ENCODE assay signal across 1 cellular context in genomic region chr1:84573967-84574842, GRCh38.
TF ChIP-seq lines count a peak whose summit lies in the region.

Gene CTBS (minus strand): TSS chr1:84574440. CDS start chr1:84574415, 25 bp downstream.

TF ChIP-seq in HepG2, 621 proteins besides CTCF, POLR2A, EP300 and RAD21 (continued from another document and continues in another):
- TF ChIP-seq ZNF280B (CRISPR knock-in tag; IDR thresholded peaks at IDR 0.05; ENCODE audit: borderline replicate concordance) (peak; percentile 54; the same call in 1 of the 2 replicates), NFATC3 (CRISPR knock-in tag; IDR thresholded peaks at IDR 0.05) (peak; percentile 31; the same call in 1 of the 2 replicates), NR2F1 (CRISPR knock-in tag; IDR thresholded peaks at IDR 0.05) (no peak), JUN (CRISPR knock-in tag; IDR thresholded peaks at IDR 0.05) (no peak), SP4 (CRISPR knock-in tag; IDR thresholded peaks at IDR 0.05) (peak; percentile 77; the same call in 1 of the 2 replicates), STAT5B (CRISPR knock-in tag; IDR thresholded peaks at IDR 0.05) (no peak), IRF1 (CRISPR knock-in tag; IDR thresholded peaks at IDR 0.05; ENCODE audit: low read depth) (0 out of 2 replicates have a peak, but pooled peaks have one; percentile 42), ZNF577 (CRISPR knock-in tag; IDR thresholded peaks at IDR 0.05; ENCODE audit: borderline replicate concordance, low read depth) (no peak), CREB1 (IDR thresholded peaks at IDR 0.05) (no peak), CREB1 (CRISPR knock-in tag; IDR thresholded peaks at IDR 0.05) (no peak), FOXP1 (IDR thresholded peaks at IDR 0.05) (no peak), FOXP1 (CRISPR knock-in tag; IDR thresholded peaks at IDR 0.05) (peak; percentile 25; the same call in 1 of the 2 replicates), SSRP1 (CRISPR knock-in tag; IDR thresholded peaks at IDR 0.05) (no peak), MATR3 (CRISPR knock-in tag; IDR thresholded peaks at IDR 0.05) (no peak), ZNF784 (CRISPR knock-in tag; IDR thresholded peaks at IDR 0.05; ENCODE audit: borderline replicate concordance) (peak; percentile 79; the same call in 1 of the 2 replicates), KDM5A (IDR thresholded peaks at IDR 0.05; ENCODE audit: borderline replicate concordance, low read length) (no peak), HMGA1 (CRISPR knock-in tag; conservative IDR thresholded peaks at IDR 0.05) (no peak), ZFP36L1 (CRISPR knock-in tag; IDR thresholded peaks at IDR 0.05) (peak; percentile 66; the same call in 1 of the 2 replicates), ELF1 (CRISPR knock-in tag; IDR thresholded peaks at IDR 0.05) (0 out of 2 replicates have a peak, but pooled peaks have one; percentile 21), HNF1B (CRISPR knock-in tag; IDR thresholded peaks at IDR 0.05) (0 out of 2 replicates have a peak, but pooled peaks have one; percentile 35), HOXA3 (CRISPR knock-in tag; IDR thresholded peaks at IDR 0.05) (peak; percentile 27; the same call in 1 of the 2 replicates), ZNF451 (CRISPR knock-in tag; IDR thresholded peaks at IDR 0.05) (peak; percentile 83; the same call in 1 of the 2 replicates), ZNF749 (CRISPR knock-in tag; IDR thresholded peaks at IDR 0.05; ENCODE audit: borderline replicate concordance) (0 out of 2 replicates have a peak, but pooled peaks have one; percentile 67), ZFYVE20 (CRISPR knock-in tag; IDR thresholded peaks at IDR 0.05; ENCODE audit: borderline replicate concordance, low read depth) (peak; percentile 84; the same call in 1 of the 2 replicates), ZBTB38 (CRISPR knock-in tag; IDR thresholded peaks at IDR 0.05) (peak; percentile 62), ZNF430 (CRISPR knock-in tag; IDR thresholded peaks at IDR 0.05) (peak; percentile 82; the same call in 1 of the 2 replicates), BORCS8-MEF2B (CRISPR knock-in tag; IDR thresholded peaks at IDR 0.05) (no peak), FOXO4 (CRISPR knock-in tag; conservative IDR thresholded peaks at IDR 0.05) (no peak), ZNF891 (CRISPR knock-in tag; IDR thresholded peaks at IDR 0.05) (peak; percentile 85; the same call in 1 of the 2 replicates), KIAA2018 (CRISPR knock-in tag; IDR thresholded peaks at IDR 0.05; ENCODE audit: borderline replicate concordance) (no peak), ZNF563 (CRISPR knock-in tag; IDR thresholded peaks at IDR 0.05) (peak; percentile 84), TEAD3 (CRISPR knock-in tag; optimal IDR thresholded peaks at IDR 0.05; ENCODE audit: borderline replicate concordance) (peak; percentile 18), NR2C2 (CRISPR knock-in tag; IDR thresholded peaks at IDR 0.05; ENCODE audit: borderline replicate concordance) (peak; percentile 56; the same call in 1 of the 2 replicates), ZNF124 (CRISPR knock-in tag; IDR thresholded peaks at IDR 0.05) (no peak), GABPA (IDR thresholded peaks at IDR 0.05; ENCODE audit: low read depth, low read length) (no peak), GABPA (CRISPR knock-in tag; IDR thresholded peaks at IDR 0.05; ENCODE audit: low read depth) (peak; percentile 37; the same call in 1 of the 2 replicates), ZNF441 (CRISPR knock-in tag; IDR thresholded peaks at IDR 0.05; ENCODE audit: borderline replicate concordance) (peak; percentile 97), GABPB1 (CRISPR knock-in tag; IDR thresholded peaks at IDR 0.05) (peak; percentile 85; the same call in 1 of the 2 replicates), SIN3B (IDR thresholded peaks at IDR 0.05; ENCODE audit: low read length) (no peak), ZNF205 (CRISPR knock-in tag; IDR thresholded peaks at IDR 0.05) (0 out of 2 replicates have a peak, but pooled peaks have one; percentile 30), PBX3 (CRISPR knock-in tag; IDR thresholded peaks at IDR 0.05; ENCODE audit: borderline replicate concordance) (no peak), POGZ (CRISPR knock-in tag; IDR thresholded peaks at IDR 0.05) (peak; percentile 61; the same call in 1 of the 2 replicates), XRCC5 (optimal IDR thresholded peaks at IDR 0.05; ENCODE audit: low read length) (no peak), ZNF788 (CRISPR knock-in tag; IDR thresholded peaks at IDR 0.05; ENCODE audit: borderline replicate concordance) (peak; percentile 88; the same call in 1 of the 2 replicates), RCOR2 (CRISPR knock-in tag; IDR thresholded peaks at IDR 0.05) (no peak), SP1 (IDR thresholded peaks at IDR 0.05) (no peak), SP1 (CRISPR knock-in tag; IDR thresholded peaks at IDR 0.05) (peak; percentile 74; the same call in 1 of the 2 replicates), ZNF850 (CRISPR knock-in tag; conservative IDR thresholded peaks at IDR 0.05) (no peak), MEIS2 (CRISPR knock-in tag; IDR thresholded peaks at IDR 0.05) (peak; percentile 10; the same call in 1 of the 2 replicates), NFE2L2 (IDR thresholded peaks at IDR 0.05; ENCODE audit: low read length) (no peak), KLF6 (CRISPR knock-in tag; IDR thresholded peaks at IDR 0.05) (peak; percentile 42; the same call in 1 of the 2 replicates), ZNF543 (CRISPR knock-in tag; IDR thresholded peaks at IDR 0.05) (peak; percentile 75; the same call in 1 of the 2 replicates)
